In genomic region chr10:71458387-71458786, GRCh38 we compare ENCODE assay signal across 36 cellular contexts.
DNase-seq lines count a peak whose midpoint lies in the region; ATAC-seq, FAIRE-seq and TF ChIP-seq lines count a peak whose summit lies in the region.
"Had no signal": no experiment of that assay in that cellular context is flagged by ENCODE, and none has a peak within 500 bp of the region (broad histone marks: within the 10 kb centered on the region; RNA-seq: fewer than 3 reads in every experiment).

No MANE protein-coding gene starts in this region.

- in situ Hi-C loops in K562 (cut with MboI): no loop called here

- H4K20me1 ChIP-seq in K562 (replicated peaks; ENCODE audit: control insufficient read depth, insufficient read depth, low read length) (peaks cover 13% of the 10 kb centered on the region), osteoblast (ENCODE audit: insufficient read depth, low read length) (no peaks in the 10 kb centered on the region)
- H4K20me1 ChIP-seq: BLaER1; BLaER1 treated with 17β-estradiol and CSF1 and Interleukin-3, amounts not matched to agents 10 nM and 100 nM had no signal

- no peaks in the 10 kb centered on the region for H3K36me3 ChIP-seq in K562 (ENCODE audit: control insufficient read depth, insufficient read depth, low read length)
- H3K36me3 ChIP-seq in osteoblast (ENCODE audit: insufficient read depth, low read length): no peaks in the 10 kb centered on the region
- H3K36me3 ChIP-seq in A673 (ENCODE audit: insufficient read depth, low read length, poor library complexity, severe bottlenecking): no peaks in the 10 kb centered on the region
- H3K36me3 ChIP-seq: BE2C; BLaER1; BLaER1 treated with 17β-estradiol and CSF1 and Interleukin-3, amounts not matched to agents 10 nM and 100 nM had no signal

- CTCF ChIA-PET in A549 (lab: Yijun Ruan, JAX) (interaction anchor here (0.9 to 1.5 kb wide), 3 partner anchors 9 to 151 kb away, joined by 3 to 8 read pairs (median 3); no protein-coding TSS in a partner anchor), K562 (lab: Yijun Ruan, JAX; ENCODE audit: low intra/inter-chr PET ratio) (no interaction called here), A673 (lab: Charles Lee) (interaction anchor here (0.5 kb wide), 1 partner anchor 38 kb away, joined by 6 read pairs; no protein-coding TSS in a partner anchor)

- no peaks in the 10 kb centered on the region for H3K36me3 Mint-ChIP-seq in CD14-positive monocyte
- H3K36me3 Mint-ChIP-seq: CD4-positive, alpha-beta memory T cell; CD4-positive, CD25-positive, alpha-beta regulatory T cell; CD8-positive, alpha-beta memory T cell; CD8-positive, alpha-beta T cell had no signal

- H3K27ac ChIP-seq in A549 (no peak overlapping the region), K562 (ENCODE audit: extremely low read depth, low read depth, low read length) (no peak overlapping the region), osteoblast (ENCODE audit: low read depth, low read length) (no peak overlapping the region), A673 (ENCODE audit: low read depth, low read length, poor library complexity, severe bottlenecking) (no peak overlapping the region)
- H3K27ac ChIP-seq: 22Rv1; BLaER1; BLaER1 treated with 17β-estradiol and CSF1 and Interleukin-3, amounts not matched to agents 10 nM and 100 nM; C4-2B had no signal

- no peak overlapping the region for H3K27ac Mint-ChIP-seq in CD14-positive monocyte
- H3K27ac Mint-ChIP-seq: B cell; CD4-positive, alpha-beta memory T cell; CD4-positive, alpha-beta T cell; CD4-positive, CD25-positive, alpha-beta regulatory T cell; CD8-positive, alpha-beta memory T cell; CD8-positive, alpha-beta T cell had no signal

- peaks cover 57 to 74% of the 10 kb centered on the region in 2 experiments for H3K27me3 ChIP-seq in K562 (ENCODE audit: control insufficient read depth in 2 of 2, insufficient read depth in 2 of 2, low read length in 2 of 2)
- peaks cover 9% of the 10 kb centered on the region for H3K27me3 ChIP-seq in osteoblast (ENCODE audit: insufficient read depth, low read length)
- no peaks in the 10 kb centered on the region for H3K27me3 ChIP-seq in A673 (replicated peaks; ENCODE audit: insufficient read depth, low read depth, low read length, poor library complexity)
- H3K27me3 ChIP-seq: BE2C; BLaER1; BLaER1 treated with 17β-estradiol and CSF1 and Interleukin-3, amounts not matched to agents 10 nM and 100 nM had no signal

- no peak for TF ChIP-seq CTCF in A549 (IDR thresholded peaks at IDR 0.05)
- TF ChIP-seq CTCF in K562 (IDR thresholded peaks at IDR 0.05 in 2 of 3, conservative IDR thresholded peaks at IDR 0.05 in 1 of 3; ENCODE audit: insufficient read depth in 2 of 3, low read depth in 1 of 3, low read length in 3 of 3): no peak
- no peak for TF ChIP-seq CTCF in osteoblast (IDR thresholded peaks at IDR 0.05; ENCODE audit: extremely low read depth, low read depth, low read length)
- no peak for TF ChIP-seq CTCF in A673 (conservative IDR thresholded peaks at IDR 0.05; ENCODE audit: low read depth, low read length)
- no peak for TF ChIP-seq CTCF in CD14-positive monocyte (IDR thresholded peaks at IDR 0.05)

- WGBS in A549 (ENCODE audit: missing lambda C conversion rate): 46% methylated on average over 2 of the region's 2 CpGs
- WGBS in K562 (ENCODE audit: insufficient coverage, low coverage, missing lambda C conversion rate): 3% methylated on average over 2 of the region's 2 CpGs

- H3K4me3 Mint-ChIP-seq in CD14-positive monocyte: no peak overlapping the region
- H3K4me3 Mint-ChIP-seq: B cell; CD4-positive, alpha-beta memory T cell; CD4-positive, alpha-beta T cell; CD4-positive, CD25-positive, alpha-beta regulatory T cell; CD8-positive, alpha-beta memory T cell; CD8-positive, alpha-beta T cell had no signal

- TF ChIP-seq EP300 in A549 (IDR thresholded peaks at IDR 0.05) (no peak), K562 (IDR thresholded peaks at IDR 0.05; ENCODE audit: low read length) (no peak)

- TF ChIP-seq POLR2A in A549 (IDR thresholded peaks at IDR 0.05; ENCODE audit: low read length) (no peak), K562 (conservative IDR thresholded peaks at IDR 0.05) (no peak)

- H3K9ac ChIP-seq in K562 (ENCODE audit: insufficient read depth in 1 of 2, low read depth in 2 of 2, low read length in 2 of 2): no peak overlapping the region
- H3K9ac ChIP-seq: BLaER1; BLaER1 treated with 17β-estradiol and CSF1 and Interleukin-3, amounts not matched to agents 10 nM and 100 nM had no signal

- peak; percentile 6 for DNase-seq in SKM-1 treated with dmso at 0.1 percent for 144 hours (lab: John Stamatoyannopoulos, UW; ENCODE audit: unreplicated experiment)
- no peak for DNase-seq in SKM-1 (lab: John Stamatoyannopoulos, UW; ENCODE audit: unreplicated experiment)
- DNase-seq in A549 (ENCODE audit: low read depth in 1 of 2, low spot score in 1 of 2): no peak
- no peak for DNase-seq in K562 (ENCODE audit: extremely low read depth in 1 of 4, low spot score in 3 of 4)
- DNase-seq in osteoblast (ENCODE audit: insufficient read length, low spot score, missing footprints): peak; percentile 55
- no peak for DNase-seq in A673 (ENCODE audit: low spot score)
- no peak for DNase-seq in middle frontal gyrus (ENCODE audit: extremely low spot score, low spot score)
- no peak for DNase-seq in CD14-positive monocyte (ENCODE audit: low spot score)
- DNase-seq: 8988T; ACHN; AML-193; BE2C; C1 segment of cervical spinal cord; Caco-2; Calu3; CD4-positive, alpha-beta memory T cell; CD4-positive, alpha-beta T cell; CD4-positive, CD25-positive, alpha-beta regulatory T cell; CD8-positive, alpha-beta memory T cell; CD8-positive, alpha-beta T cell; COR-L47; DMS 273 treated with DMSO at 0.1 percent for 48 hours; DMS153; DMS53; DMS79; DMS79 treated with DMSO at 0.1 percent for 48 hours; DND-41; EL had no signal

- intact Hi-C loops in K562 (cut with micrococcal nuclease) (no loop called here), A673 (cut with micrococcal nuclease; ENCODE audit: unreplicated experiment) (no loop called here), CD14-positive monocyte (cut with micrococcal nuclease) (no loop called here)

- no peaks in the 10 kb centered on the region for H3K9me1 ChIP-seq in K562 (ENCODE audit: control insufficient read depth, insufficient read depth, low read length)

- BruUV-seq in K562 (replicated peaks; lab: Mats Ljungman, UMichigan) (no TSS peak), A673 (replicated peaks; lab: Mats Ljungman, UMichigan) (no TSS peak)

- H3K4me3 ChIP-seq in A549 (no peak overlapping the region), K562 (no peak overlapping the region), osteoblast (ENCODE audit: insufficient read depth, low read length) (no peak overlapping the region), A673 (ENCODE audit: low read depth, low read length, poor library complexity, severe bottlenecking) (no peak overlapping the region)
- H3K4me3 ChIP-seq: BLaER1; BLaER1 treated with 17β-estradiol and CSF1 and Interleukin-3, amounts not matched to agents 10 nM and 100 nM had no signal

- TF ChIP-seq RAD21 in A549 (conservative IDR thresholded peaks at IDR 0.05 in 1 of 2, IDR thresholded peaks at IDR 0.05 in 1 of 2) (no peak), K562 (CRISPR knock-in tag; conservative IDR thresholded peaks at IDR 0.05 in 1 of 2, IDR thresholded peaks at IDR 0.05 in 1 of 2) (no peak)

- FAIRE-seq in A549 (lab: Jason Lieb, UNC): no peak
- FAIRE-seq in K562 (lab: Jason Lieb, UNC): no peak
- FAIRE-seq: A204.1, D721Med, G401.6 had no signal

- no peak overlapping the region for H2AFZ ChIP-seq in K562 (ENCODE audit: low read depth, low read length)
- H2AFZ ChIP-seq in osteoblast (ENCODE audit: low read length): no peak overlapping the region

- ATAC-seq in A549 (no peak), K562 (no peak)
- ATAC-seq: CD8-positive, alpha-beta T cell had no signal

- peaks cover under 1 to 5% (median 3%) of the 10 kb centered on the region in 3 donors for H3K27me3 Mint-ChIP-seq in CD14-positive monocyte (ENCODE audit: low read depth in 3 of 3)

- peaks cover 3% of the 10 kb centered on the region for H3K4me1 Mint-ChIP-seq in CD14-positive monocyte
- H3K4me1 Mint-ChIP-seq: B cell; CD4-positive, alpha-beta memory T cell; CD4-positive, CD25-positive, alpha-beta regulatory T cell; CD8-positive, alpha-beta memory T cell had no signal

- POLR2A ChIA-PET in A549 (lab: Yijun Ruan, JAX): no interaction called here
- POLR2A ChIA-PET in K562 (lab: Yijun Ruan, JAX): interaction anchor here (1.0 to 1.1 kb wide), 2 partner anchors 11 to 63 kb away, joined by 3 read pairs; no protein-coding TSS in a partner anchor
- POLR2A ChIA-PET in A673 (lab: Charles Lee; ENCODE audit: low non-redundant PET): no interaction called here

- H3K79me2 ChIP-seq in K562 (ENCODE audit: control insufficient read depth, insufficient read depth, low read length): no peaks in the 10 kb centered on the region
- no peaks in the 10 kb centered on the region for H3K79me2 ChIP-seq in osteoblast (ENCODE audit: insufficient read depth, low read length)

- no peak overlapping the region for H3K4me2 ChIP-seq in A549
- H3K4me2 ChIP-seq in K562 (ENCODE audit: insufficient read depth, low read length): no peak overlapping the region
- H3K4me2 ChIP-seq in osteoblast (ENCODE audit: insufficient read depth, low read length): no peak overlapping the region
- H3K4me2 ChIP-seq: BLaER1; BLaER1 treated with 17β-estradiol and CSF1 and Interleukin-3, amounts not matched to agents 10 nM and 100 nM had no signal

- H3K9me3 ChIP-seq in A549: no peaks in the 10 kb centered on the region
- no peaks in the 10 kb centered on the region for H3K9me3 ChIP-seq in K562 (replicated peaks; ENCODE audit: control insufficient read depth, insufficient read depth, low read depth, low read length)
- no peaks in the 10 kb centered on the region for H3K9me3 ChIP-seq in osteoblast (ENCODE audit: low read depth, low read length)
- H3K9me3 ChIP-seq in A673 (ENCODE audit: low read depth, low read length, poor library complexity, severe bottlenecking): no peaks in the 10 kb centered on the region
- H3K9me3 ChIP-seq: BE2C; BLaER1; BLaER1 treated with 17β-estradiol and CSF1 and Interleukin-3, amounts not matched to agents 10 nM and 100 nM; Caco-2 had no signal

- no peaks in the 10 kb centered on the region for H3K9me3 Mint-ChIP-seq in CD14-positive monocyte
- H3K9me3 Mint-ChIP-seq: CD4-positive, alpha-beta memory T cell; CD4-positive, alpha-beta T cell; CD8-positive, alpha-beta memory T cell; CD8-positive, alpha-beta T cell had no signal

- H3K4me1 ChIP-seq in A549: no peaks in the 10 kb centered on the region
- peaks cover 0 to 4% of the 10 kb centered on the region in 2 experiments; a peak in 2 of 5 replicates for H3K4me1 ChIP-seq in K562 (replicated peaks in 1 of 2; ENCODE audit: control insufficient read depth in 2 of 2, insufficient read depth in 2 of 2, low read length in 2 of 2)
- H3K4me1 ChIP-seq in osteoblast (ENCODE audit: insufficient read depth, low read length): no peaks in the 10 kb centered on the region
- H3K4me1 ChIP-seq in A673 (ENCODE audit: insufficient read depth, low read length, poor library complexity, severe bottlenecking): no peaks in the 10 kb centered on the region
- H3K4me1 ChIP-seq: BE2C; BLaER1; BLaER1 treated with 17β-estradiol and CSF1 and Interleukin-3, amounts not matched to agents 10 nM and 100 nM; Caco-2 had no signal

TF ChIP-seq in A549, 52 proteins besides CTCF, POLR2A, EP300 and RAD21 (continues in another document):
- TF ChIP-seq MAZ (IDR thresholded peaks at IDR 0.05; ENCODE audit: borderline replicate concordance, low read depth, low read length): no peak

TF ChIP-seq in K562, 482 proteins besides CTCF, POLR2A, EP300 and RAD21 (continues in another document):
- TF ChIP-seq ZC3H11A (IDR thresholded peaks at IDR 0.05; ENCODE audit: low read depth, low read length): no peak

Comparison
In these comparisons a context has a peak if more than half of its experiments do, and no peak if none do; other contexts are left out.
1. DNase-seq: peak in SKM-1 treated with dmso at 0.1 percent for 144 hours (single experiment) and osteoblast (single experiment); none in SKM-1 (single experiment), A549 (0 of 2), K562 (0 of 4), A673 (single experiment), middle frontal gyrus (single experiment) and CD14-positive monocyte (single experiment).